14 cellular contexts compared by ENCODE assay signal in genomic region chr5:87282254-87282653, GRCh38. TPM values are rescaled to one million over a fixed set of nuclear protein-coding genes. Genes with fewer than 3 reads are reported as not detected.
DNase-seq lines count a peak whose midpoint lies in the region; ATAC-seq, FAIRE-seq and TF ChIP-seq lines count a peak whose summit lies in the region.
"Had no signal": no experiment of that assay in that cellular context is flagged by ENCODE, and none has a peak within 500 bp of the region (broad histone marks: within the 10 kb centered on the region; RNA-seq: fewer than 3 reads in every experiment).

No MANE protein-coding gene starts in this region.

- no peaks in the 10 kb centered on the region for H3K4me1 ChIP-seq in breast epithelium

- H3K9me3 ChIP-seq in breast epithelium, result no peaks in the 10 kb centered on the region
- no peaks in the 10 kb centered on the region for H3K9me3 ChIP-seq in T-helper 17 cell (ENCODE audit: control insufficient read depth, low read length, poor library complexity, severe bottlenecking)
- H3K9me3 ChIP-seq in MG63, result no peaks in the 10 kb centered on the region
- H3K9me3 ChIP-seq: mucosa of descending colon, thoracic aorta had no signal

- POLR2A ChIA-PET in MCF 10A (lab: Yijun Ruan, JAX), result interaction anchor here (1.1 kb wide), 1 partner anchor 14 kb away, joined by 5 read pairs; no protein-coding TSS in a partner anchor

- TF ChIP-seq CTCF in MCF 10A (IDR thresholded peaks at IDR 0.05; ENCODE audit: unreplicated experiment) (no peak), breast epithelium (IDR thresholded peaks at IDR 0.05) (no peak), type B pancreatic cell (conservative IDR thresholded peaks at IDR 0.05) (no peak)

- intact Hi-C loops in MCF 10A (cut with micrococcal nuclease) (no loop called here), breast epithelium (cut with DNase I; ENCODE audit: low total_unique reads) (no loop called here)

- H3K27ac ChIP-seq in breast epithelium, result no peak overlapping the region
- H3K27ac ChIP-seq: thoracic aorta had no signal

- FAIRE-seq in colon (lab: Jason Lieb, UNC), result peak; percentile 64

- no peaks in the 10 kb centered on the region for H3K9me3 Mint-ChIP-seq in MCF 10A (ENCODE audit: unreplicated experiment)
- no peaks in the 10 kb centered on the region for H3K9me3 Mint-ChIP-seq in type B pancreatic cell
- H3K9me3 Mint-ChIP-seq: endodermal cell had no signal

- no peak for TF ChIP-seq POLR2A in breast epithelium (IDR thresholded peaks at IDR 0.05)

- H3K4me3 ChIP-seq in breast epithelium (no peak overlapping the region), MG63 (no peak overlapping the region)
- H3K4me3 ChIP-seq: mucosa of descending colon, thoracic aorta had no signal

- H3K27me3 ChIP-seq in breast epithelium (no peaks in the 10 kb centered on the region), MG63 (no peaks in the 10 kb centered on the region)

- DNase-seq in MCF 10A (ENCODE audit: unreplicated experiment) (no peak), breast epithelium (ENCODE audit: low spot score in 2 of 2) (no peak), T-helper 17 cell (no peak), type B pancreatic cell (ENCODE audit: extremely low spot score, unreplicated experiment) (no peak), DMS53 treated with DMSO at 0.1 percent for 48 hours (lab: John Stamatoyannopoulos, UW; ENCODE audit: unreplicated experiment) (no peak), MG63 (no peak), DMS 273 (lab: John Stamatoyannopoulos, UW; ENCODE audit: unreplicated experiment) (no peak)
- DNase-seq: amniotic stem cell, endodermal cell, mucosa of descending colon, NCI-H2081 treated with DMSO at 0.1 percent for 48 hours, NCI-H526 had no signal

- peak; percentile 93 for ATAC-seq in T-helper 17 cell
- ATAC-seq: mucosa of descending colon had no signal

- CTCF ChIA-PET in MCF 10A (lab: Yijun Ruan, JAX), result no interaction called here

- H3K36me3 Mint-ChIP-seq in MCF 10A (ENCODE audit: insufficient read depth, unreplicated experiment) (peaks cover 18% of the 10 kb centered on the region), T-helper 17 cell (ENCODE audit: low read depth) (peaks cover 4% of the 10 kb centered on the region), type B pancreatic cell (peaks cover 28% of the 10 kb centered on the region)

- H3K4me1 Mint-ChIP-seq in MCF 10A (ENCODE audit: insufficient read depth, unreplicated experiment), result peaks cover 16% of the 10 kb centered on the region
- H3K4me1 Mint-ChIP-seq in T-helper 17 cell, result peaks cover 41% of the 10 kb centered on the region
- H3K4me1 Mint-ChIP-seq in type B pancreatic cell (ENCODE audit: unreplicated experiment), result peaks cover 13% of the 10 kb centered on the region

- BruUV-seq in MCF 10A (replicated peaks; lab: Mats Ljungman, UMichigan), result no TSS peak

- no peak overlapping the region for H3K4me3 Mint-ChIP-seq in MCF 10A (ENCODE audit: unreplicated experiment)
- peak overlapping the region; percentile 87 for H3K4me3 Mint-ChIP-seq in T-helper 17 cell
- peak overlapping the region; percentile 46 for H3K4me3 Mint-ChIP-seq in type B pancreatic cell
- H3K4me3 Mint-ChIP-seq: endodermal cell had no signal

- H3K27me3 Mint-ChIP-seq in MCF 10A (ENCODE audit: insufficient read depth, unreplicated experiment), result no peaks in the 10 kb centered on the region
- H3K27me3 Mint-ChIP-seq in T-helper 17 cell, result no peaks in the 10 kb centered on the region
- H3K27me3 Mint-ChIP-seq in type B pancreatic cell, result no peaks in the 10 kb centered on the region

- H3K27ac Mint-ChIP-seq in MCF 10A (ENCODE audit: low read depth, unreplicated experiment) (peak overlapping the region; percentile 29), T-helper 17 cell (peak overlapping the region; percentile 92), type B pancreatic cell (peak overlapping the region; percentile 34)
- H3K27ac Mint-ChIP-seq: endodermal cell had no signal

- H3K36me3 ChIP-seq in breast epithelium, result no peaks in the 10 kb centered on the region
- peaks cover 21% of the 10 kb centered on the region for H3K36me3 ChIP-seq in MG63
- H3K36me3 ChIP-seq: thoracic aorta had no signal

RNA-seq across cellular contexts. Expression of gene RASA1, which starts 14.6 kb away (rescaled TPM):
- total RNA-seq in MCF 10A (2022) (53.8 and 68.6 TPM in 2 replicates), breast epithelium (10 to 100 TPM; 31.8 to 54.2 (median 41.1) TPM), T-helper 17 cell (10 to 100 TPM; 26.3 to 29.1 TPM), type B pancreatic cell (ENCODE audit: low replicate concordance) (32.1 and 33.0 TPM in 2 replicates)
- total RNA-seq in MG63 (2014; rRNA removed; shearing (Covaris generic); ENCODE audit: low replicate concordance), result 11.0 and 16.4 TPM in 2 replicates

Comparison
In these comparisons a context has a peak if more than half of its experiments do, and no peak if none do; other contexts are left out.
1. H3K27ac Mint-ChIP-seq: peak in every context shown above with its lines; median percentile 92 in T-helper 17 cell; 34 in type B pancreatic cell; 29 in MCF 10A.